15 cellular contexts compared by ENCODE assay signal in genomic region chr13:105814902-105815250, GRCh38.
DNase-seq lines count a peak whose midpoint lies in the region; ATAC-seq and TF ChIP-seq lines count a peak whose summit lies in the region.
"Had no signal": no experiment of that assay in that cellular context is flagged by ENCODE, and none has a peak within 500 bp of the region (broad histone marks: within the 10 kb centered on the region; RNA-seq: fewer than 3 reads in every experiment).

No MANE protein-coding gene starts in this region.

- H2AK5ac ChIP-seq in IMR-90 (ENCODE audit: low read depth, low read length) = no peak overlapping the region

- no peak overlapping the region for H3K18ac ChIP-seq in IMR-90 (ENCODE audit: low read depth, low read length)

- no peaks in the 10 kb centered on the region for H3K36me3 ChIP-seq in IMR-90 (ENCODE audit: control insufficient read depth, insufficient read depth, low read length)
- H3K36me3 ChIP-seq in MG63 = no peaks in the 10 kb centered on the region

- H3K4me2 ChIP-seq in IMR-90 (ENCODE audit: low read depth, low read length) = no peak overlapping the region

- peaks cover 9% of the 10 kb centered on the region for H3K4me1 Mint-ChIP-seq in nephron
- H3K4me1 Mint-ChIP-seq in activated CD4-positive, alpha-beta T cell treated with anti-CD3 and anti-CD28 coated beads, Interleukin-2, amount 10 ng/mL, durations not matched to agents 24 days and 14 days = no peaks in the 10 kb centered on the region
- H3K4me1 Mint-ChIP-seq: B cell had no signal

- POLR2A ChIA-PET in IMR-90 (lab: Charles Lee; ENCODE audit: unreplicated experiment) (no interaction called here), RWPE1 (lab: Yijun Ruan, JAX; ENCODE audit: low non-redundant PET) (no interaction called here)

- TF ChIP-seq POLR2A in IMR-90 (IDR thresholded peaks at IDR 0.05; ENCODE audit: low read depth, low read length) = no peak

- no peak overlapping the region for H3K27ac ChIP-seq in IMR-90 (ENCODE audit: insufficient read depth, low read length)
- peak overlapping the region; percentile 69 for H3K27ac ChIP-seq in RWPE1

- H3K9me3 Mint-ChIP-seq in nephron = peaks cover 1% of the 10 kb centered on the region
- no peaks in the 10 kb centered on the region for H3K9me3 Mint-ChIP-seq in activated CD4-positive, alpha-beta T cell treated with anti-CD3 and anti-CD28 coated beads, Interleukin-2, amount 10 ng/mL, durations not matched to agents 24 days and 14 days
- H3K9me3 Mint-ChIP-seq: CD4-positive, alpha-beta T cell; H9 had no signal

- H4K20me1 ChIP-seq in IMR-90 (ENCODE audit: insufficient read depth, low read length) = no peaks in the 10 kb centered on the region

- no peak overlapping the region for H2AK9ac ChIP-seq in IMR-90 (replicated peaks; ENCODE audit: low read depth, low read length, poor library complexity)

- peak overlapping the region in 2 of 3 experiments; percentile 1 to 27 for H3K27ac Mint-ChIP-seq in nephron
- H3K27ac Mint-ChIP-seq in activated CD4-positive, alpha-beta T cell treated with anti-CD3 and anti-CD28 coated beads, Interleukin-2, amount 10 ng/mL, durations not matched to agents 24 days and 14 days = no peak overlapping the region
- H3K27ac Mint-ChIP-seq: B cell; CD4-positive, alpha-beta T cell; H9 had no signal

- H2BK15ac ChIP-seq in IMR-90 (ENCODE audit: low read depth, low read length) = no peak overlapping the region

- H3K4me3 ChIP-seq in IMR-90 (ENCODE audit: insufficient read depth, low read depth, low read length) = no peak overlapping the region
- no peak overlapping the region for H3K4me3 ChIP-seq in MG63
- H3K4me3 ChIP-seq: GM12878 had no signal

- no peak overlapping the region for H3K4me3 Mint-ChIP-seq in nephron
- no peak overlapping the region for H3K4me3 Mint-ChIP-seq in activated CD4-positive, alpha-beta T cell treated with anti-CD3 and anti-CD28 coated beads, Interleukin-2, amount 10 ng/mL, durations not matched to agents 24 days and 14 days
- H3K4me3 Mint-ChIP-seq: B cell; CD4-positive, alpha-beta T cell; H9 had no signal

- TF ChIP-seq CTCF in IMR-90 (conservative IDR thresholded peaks at IDR 0.05; ENCODE audit: low read depth, low read length) (no peak), RWPE1 (conservative IDR thresholded peaks at IDR 0.05; ENCODE audit: low read depth) (no peak), nephron (IDR thresholded peaks at IDR 0.05; ENCODE audit: unreplicated experiment in 3 of 3) (no peak)

- dilution Hi-C loops in IMR-90 (cut with HindIII; ENCODE audit: low sequenced_read_pairs, unreplicated experiment) = no loop called here

- H4K8ac ChIP-seq in IMR-90 (ENCODE audit: low read depth in 2 of 2, low read length in 2 of 2) = no peak overlapping the region

- DNase-seq in IMR-90 = no peak
- no peak for DNase-seq in RWPE1 (ENCODE audit: low spot score)
- DNase-seq in activated CD4-positive, alpha-beta T cell treated with anti-CD3 and anti-CD28 coated beads, Interleukin-2, amount 10 ng/mL, durations not matched to agents 24 days and 14 days = no peak
- no peak for DNase-seq in MG63
- DNase-seq: C1 segment of cervical spinal cord; Calu3; CD4-positive, alpha-beta T cell; DMS 273 treated with DMSO at 0.1 percent for 48 hours; GOT3; H9 had no signal

- H3K56ac ChIP-seq in IMR-90 (ENCODE audit: extremely low read depth, insufficient read depth, low read length) = no peak overlapping the region

- no peak overlapping the region for H3K9ac ChIP-seq in IMR-90 (ENCODE audit: low read depth, low read length)

- ATAC-seq in IMR-90 (ENCODE audit: low read depth) = no peak
- peak; percentile 24 for ATAC-seq in esophagus mucosa
- ATAC-seq in HG03097 (IDR thresholded peaks at IDR 0.05; ENCODE audit: low FRiP score, unreplicated experiment) = no peak
- ATAC-seq: GM12878 had no signal

- no peaks in the 10 kb centered on the region for H3K9me1 ChIP-seq in IMR-90 (ENCODE audit: insufficient read depth, low read length)

- WGBS in IMR-90 (ENCODE audit: extremely low coverage in 2 of 2, insufficient read length in 1 of 2), 2 experiments = no CpG with 5 or more reads among the region's 4 CpGs

- H3K23ac ChIP-seq in IMR-90 (ENCODE audit: low read depth, low read length) = no peak overlapping the region

- H2BK120ac ChIP-seq in IMR-90 (ENCODE audit: low read depth, low read length) = no peak overlapping the region

- H3K9me3 ChIP-seq in IMR-90 (ENCODE audit: control insufficient read depth, insufficient read depth, low read length) (no peaks in the 10 kb centered on the region), MG63 (no peaks in the 10 kb centered on the region)

- H2AFZ ChIP-seq in IMR-90 (replicated peaks; ENCODE audit: low read length, poor library complexity) = peak overlapping the region; percentile 49

- H3K36me3 Mint-ChIP-seq in nephron (ENCODE audit: low read depth) = no peaks in the 10 kb centered on the region
- H3K36me3 Mint-ChIP-seq in activated CD4-positive, alpha-beta T cell treated with anti-CD3 and anti-CD28 coated beads, Interleukin-2, amount 10 ng/mL, durations not matched to agents 24 days and 14 days (ENCODE audit: low read depth) = no peaks in the 10 kb centered on the region

- H3K4ac ChIP-seq in IMR-90 (ENCODE audit: low read depth, low read length) = no peak overlapping the region

- no peaks in the 10 kb centered on the region for H3K4me1 ChIP-seq in IMR-90 (ENCODE audit: control insufficient read depth, insufficient read depth, low read length)

- H2BK5ac ChIP-seq in IMR-90 (ENCODE audit: low read depth, low read length, poor library complexity, severe bottlenecking) = no peak overlapping the region

- CTCF ChIA-PET in IMR-90 (lab: Yijun Ruan, JAX) (no interaction called here), RWPE1 (lab: Yijun Ruan, JAX) (interaction anchor here (0.7 kb wide), 1 partner anchor 649 kb away, joined by 3 read pairs; no protein-coding TSS in a partner anchor)

- no peak overlapping the region for H4K5ac ChIP-seq in IMR-90 (ENCODE audit: low read depth, low read length)

- intact Hi-C loops in IMR-90 (cut with micrococcal nuclease) = no loop called here
- intact Hi-C loops in activated CD4-positive, alpha-beta T cell treated with anti-CD3 and anti-CD28 coated beads, Interleukin-2, amount 10 ng/mL, durations not matched to agents 24 days and 14 days (cut with micrococcal nuclease) = no loop called here

- in situ Hi-C loops in IMR-90 (cut with MboI; ENCODE audit: low sequenced_read_pairs) = no loop called here

- H3K27me3 Mint-ChIP-seq in nephron (ENCODE audit: low read depth) = no peaks in the 10 kb centered on the region
- H3K27me3 Mint-ChIP-seq in activated CD4-positive, alpha-beta T cell treated with anti-CD3 and anti-CD28 coated beads, Interleukin-2, amount 10 ng/mL, durations not matched to agents 24 days and 14 days = no peaks in the 10 kb centered on the region
- H3K27me3 Mint-ChIP-seq: B cell; CD4-positive, alpha-beta T cell had no signal

- H3K14ac ChIP-seq in IMR-90 (replicated peaks; ENCODE audit: low read depth, low read length) = no peak overlapping the region

- no peak for TF ChIP-seq RAD21 in IMR-90 (IDR thresholded peaks at IDR 0.05; ENCODE audit: low read length)

- no peak overlapping the region for H4K91ac ChIP-seq in IMR-90 (ENCODE audit: insufficient read depth, low read depth, low read length)

- no peaks in the 10 kb centered on the region for H3K79me1 ChIP-seq in IMR-90 (ENCODE audit: low read depth in 1 of 2, low read length in 2 of 2)

- H3K27me3 ChIP-seq in IMR-90 (ENCODE audit: control insufficient read depth, insufficient read depth, low read length) (no peaks in the 10 kb centered on the region), MG63 (no peaks in the 10 kb centered on the region)

- no TSS peak for BruUV-seq in IMR-90 (replicated peaks; lab: Mats Ljungman, UMichigan)

- H2BK20ac ChIP-seq in IMR-90 (ENCODE audit: low read depth, low read length) = no peak overlapping the region

TF ChIP-seq in IMR-90, 13 proteins besides CTCF, POLR2A, EP300 and RAD21:
- TF ChIP-seq NFE2L2 (IDR thresholded peaks at IDR 0.05; ENCODE audit: low read depth, low read length) (no peak), RFX5 (IDR thresholded peaks at IDR 0.05; ENCODE audit: low read depth, low read length) (no peak)
